In genomic region chr3:194713299-194714121, GRCh38 we compare ENCODE assay signal across 14 cellular contexts.
"Had no signal": no experiment of that assay in that cellular context is flagged by ENCODE, and none has a peak within 500 bp of the region (broad histone marks: within the 10 kb centered on the region; RNA-seq: fewer than 3 reads in every experiment).

No MANE protein-coding gene starts in this region.

- DNase-seq: activated CD4-positive, alpha-beta memory T cell treated with anti-CD3 and anti-CD28 coated beads, Interleukin-2, amount 10 ng/mL, durations not matched to agents 7 days and 5 days; activated CD4-positive, alpha-beta T cell treated with anti-CD3 and anti-CD28 coated beads for 48 hours; activated CD4-positive, CD25-positive, alpha-beta regulatory T cell; activated CD8-positive, alpha-beta memory T cell treated with anti-CD3 and anti-CD28 coated beads, Interleukin-2, amount 10 ng/mL, durations not matched to agents 7 days and 5 days; foreskin keratinocyte; kidney; mammary epithelial cell; stimulated activated CD4-positive, alpha-beta T cell treated with anti-CD3 and anti-CD28 coated beads, Interleukin-15, amount 100 ng/mL, for 24 hours; stimulated activated CD4-positive, alpha-beta T cell treated with anti-CD3 and anti-CD28 coated beads, Interleukin-2, amount 100 ng/mL, for 48 hours; SW 1271; upper lobe of right lung had no signal

- H3K36me3 Mint-ChIP-seq: activated CD8-positive, alpha-beta memory T cell treated with anti-CD3 and anti-CD28 coated beads, Interleukin-2, amount 10 ng/mL, durations not matched to agents 7 days and 5 days; activated naive CD8-positive, alpha-beta T cell had no signal

- H3K27ac Mint-ChIP-seq: activated CD4-positive, alpha-beta memory T cell treated with anti-CD3 and anti-CD28 coated beads, Interleukin-2, amount 10 ng/mL, durations not matched to agents 7 days and 5 days; activated CD8-positive, alpha-beta memory T cell treated with anti-CD3 and anti-CD28 coated beads, Interleukin-2, amount 10 ng/mL, durations not matched to agents 7 days and 5 days; activated naive CD8-positive, alpha-beta T cell; stimulated activated naive CD8-positive, alpha-beta T cell treated with anti-CD3 and anti-CD28 coated beads, Interleukin-15, Interleukin-2, amounts not matched to agents 100 ng/mL and 50 ng/mL, for 24 hours had no signal

- H3K9me3 Mint-ChIP-seq: activated CD4-positive, alpha-beta memory T cell treated with anti-CD3 and anti-CD28 coated beads, Interleukin-2, amount 10 ng/mL, durations not matched to agents 7 days and 5 days; stimulated activated naive CD8-positive, alpha-beta T cell treated with anti-CD3 and anti-CD28 coated beads, Interleukin-15, Interleukin-2, amounts not matched to agents 100 ng/mL and 50 ng/mL, for 24 hours had no signal

- H3K4me3 Mint-ChIP-seq: activated CD4-positive, alpha-beta memory T cell treated with anti-CD3 and anti-CD28 coated beads, Interleukin-2, amount 10 ng/mL, durations not matched to agents 7 days and 5 days; activated CD8-positive, alpha-beta memory T cell treated with anti-CD3 and anti-CD28 coated beads, Interleukin-2, amount 10 ng/mL, durations not matched to agents 7 days and 5 days; activated naive CD8-positive, alpha-beta T cell; stimulated activated naive CD8-positive, alpha-beta T cell treated with anti-CD3 and anti-CD28 coated beads, Interleukin-15, Interleukin-2, amounts not matched to agents 100 ng/mL and 50 ng/mL, for 24 hours had no signal

- H3K27me3 Mint-ChIP-seq: activated naive CD8-positive, alpha-beta T cell; stimulated activated naive CD8-positive, alpha-beta T cell treated with anti-CD3 and anti-CD28 coated beads, Interleukin-15, Interleukin-2, amounts not matched to agents 100 ng/mL and 50 ng/mL, for 24 hours had no signal

- FAIRE-seq: kidney had no signal

- ATAC-seq: activated CD8-positive, alpha-beta memory T cell treated with anti-CD3 and anti-CD28 coated beads, Interleukin-2, amount 10 ng/mL, durations not matched to agents 7 days and 5 days; foreskin keratinocyte; left lobe of liver; upper lobe of right lung had no signal
